ENCODE assay signal across 1 cellular context in genomic region chr9:109993250-109993978, GRCh38.
TF ChIP-seq lines count a peak whose summit lies in the region.

No MANE protein-coding gene starts in this region.

TF ChIP-seq in WTC11, 78 proteins besides CTCF, POLR2A, EP300 and RAD21 (continued from another document):
- TF ChIP-seq HMGXB4 (CRISPR knock-in tag; IDR thresholded peaks at IDR 0.05) (no peak), CBFB (CRISPR knock-in tag; IDR thresholded peaks at IDR 0.05; ENCODE audit: low read depth) (no peak)
